In genomic region chr5:116573617-116574431, GRCh38 we compare ENCODE assay signal across 8 cellular contexts. TPM values are rescaled to one million over a fixed set of nuclear protein-coding genes. Genes with fewer than 3 reads are reported as not detected.
DNase-seq lines count a peak whose midpoint lies in the region; ATAC-seq, FAIRE-seq and TF ChIP-seq lines count a peak whose summit lies in the region.

No MANE protein-coding gene starts in this region.

- H3K27ac ChIP-seq in endothelial cell of umbilical vein (ENCODE audit: insufficient read depth, low read depth, low read length): no peak overlapping the region
- peak overlapping the region; percentile 67 to 83 for H3K27ac ChIP-seq in uterus

- peaks cover 47 to 72% of the 10 kb centered on the region in 2 experiments for H3K27me3 ChIP-seq in endothelial cell of umbilical vein (ENCODE audit: control insufficient read depth in 2 of 2, insufficient read depth in 2 of 2, low read length in 2 of 2)
- H3K27me3 ChIP-seq in mucosa of stomach (ENCODE audit: control insufficient read depth, insufficient read depth, low read length): peaks cover 64% of the 10 kb centered on the region
- H3K27me3 ChIP-seq in uterus: no peaks in the 10 kb centered on the region

- dilution Hi-C loops in endothelial cell of umbilical vein (cut with MboI; ENCODE audit: extremely low pct_ligation_motif_present, low sequenced_read_pairs): no loop called here

- no peak for ATAC-seq in HG03135 (IDR thresholded peaks at IDR 0.05; ENCODE audit: unreplicated experiment)

- TF ChIP-seq POLR2A in endothelial cell of umbilical vein (IDR thresholded peaks at IDR 0.05; ENCODE audit: low read depth, low read length): no peak
- TF ChIP-seq POLR2A in uterus (IDR thresholded peaks at IDR 0.05): no peak

- H3K36me3 ChIP-seq in endothelial cell of umbilical vein (ENCODE audit: control insufficient read depth in 2 of 2, extremely low read depth in 1 of 2, insufficient read depth in 2 of 2, low read length in 2 of 2): no peaks in the 10 kb centered on the region
- no peaks in the 10 kb centered on the region for H3K36me3 ChIP-seq in mucosa of stomach (ENCODE audit: control insufficient read depth, insufficient read depth, low read length)
- H3K36me3 ChIP-seq in uterus: no peaks in the 10 kb centered on the region

- POLR2A ChIA-PET in endothelial cell of umbilical vein (lab: Charles Lee): no interaction called here

- peak overlapping the region; percentile 85 for H3K4me2 ChIP-seq in endothelial cell of umbilical vein (ENCODE audit: insufficient read depth, low read length)

- H2AFZ ChIP-seq in endothelial cell of umbilical vein (ENCODE audit: low read depth, low read length): peak overlapping the region; percentile 17

- H3K9ac ChIP-seq in endothelial cell of umbilical vein (replicated peaks; ENCODE audit: extremely low read depth, insufficient read depth, low read length) (no peak overlapping the region), mucosa of stomach (ENCODE audit: low read length) (peak overlapping the region; percentile 53)

- no peaks in the 10 kb centered on the region for H3K9me1 ChIP-seq in endothelial cell of umbilical vein (replicated peaks; ENCODE audit: control insufficient read depth, extremely low read depth, insufficient read depth, low read length)

- TF ChIP-seq CTCF in endothelial cell of umbilical vein (IDR thresholded peaks at IDR 0.05; ENCODE audit: extremely low read depth in 1 of 2, insufficient read depth in 1 of 2, low read depth in 1 of 2, low read length in 2 of 2): no peak
- no peak for TF ChIP-seq CTCF in uterus (IDR thresholded peaks at IDR 0.05)

- H3K79me2 ChIP-seq in endothelial cell of umbilical vein (ENCODE audit: control insufficient read depth, insufficient read depth, low read length): no peaks in the 10 kb centered on the region

- no peaks in the 10 kb centered on the region for H4K20me1 ChIP-seq in endothelial cell of umbilical vein (replicated peaks; ENCODE audit: control insufficient read depth, extremely low read depth, insufficient read depth, low read length)

- intact Hi-C loops in endothelial cell of umbilical vein (cut with micrococcal nuclease) (loop anchor here (1.0 to 10.0 kb wide), 3 partner anchors 9 to 881 kb away; no protein-coding TSS in a partner anchor), uterus (cut with DNase I; ENCODE audit: low total_unique reads) (no loop called here)

- DNase-seq in NCI-H2171 treated with DMSO at 0.1 percent for 48 hours (lab: John Stamatoyannopoulos, UW) (peak; percentile 31), NCI-H2171 (lab: John Stamatoyannopoulos, UW) (no peak), SK-N-DZ (ENCODE audit: low spot score) (peak; percentile 43), endothelial cell of umbilical vein (ENCODE audit: low read depth, low spot score) (peak; percentile 17), uterus (no peak)
- no peak for DNase-seq in stimulated activated CD4-positive, alpha-beta T cell treated with anti-CD3 and anti-CD28 coated beads, Interleukin-12 subunit alpha, Interleukin-12 subunit beta, amount 100 ng/mL, for 4 hours

- H3K4me1 ChIP-seq in endothelial cell of umbilical vein (ENCODE audit: control insufficient read depth, extremely low read depth, insufficient read depth, low read length) (peaks cover 17% of the 10 kb centered on the region), mucosa of stomach (ENCODE audit: control insufficient read depth, insufficient read depth, low read length) (peaks cover 46% of the 10 kb centered on the region), uterus (no peaks in the 10 kb centered on the region)

- no peaks in the 10 kb centered on the region for H3K9me3 ChIP-seq in endothelial cell of umbilical vein (replicated peaks; ENCODE audit: control insufficient read depth, insufficient read depth, low read length)
- no peaks in the 10 kb centered on the region for H3K9me3 ChIP-seq in mucosa of stomach (ENCODE audit: control insufficient read depth, low read length)
- H3K9me3 ChIP-seq in uterus: no peaks in the 10 kb centered on the region

- no TSS peak for BruUV-seq in endothelial cell of umbilical vein (replicated peaks; lab: Mats Ljungman, UMichigan)

- CTCF ChIA-PET in endothelial cell of umbilical vein (lab: Charles Lee): interaction anchor here (2.8 kb wide), 1 partner anchor 11 kb away, joined by 7 read pairs; no protein-coding TSS in a partner anchor

- FAIRE-seq in endothelial cell of umbilical vein (lab: Jason Lieb, UNC): no peak

- H3K4me3 ChIP-seq in endothelial cell of umbilical vein (replicated peaks in 1 of 3; ENCODE audit: insufficient read depth in 1 of 3, low read depth in 1 of 3, low read length in 3 of 3) (peak overlapping the region; percentile 53 to 61 (median 58)), mucosa of stomach (ENCODE audit: low read length) (peak overlapping the region; percentile 41), uterus (peak overlapping the region; percentile 49 to 54)

TF ChIP-seq in endothelial cell of umbilical vein, 7 proteins besides CTCF, POLR2A, EP300 and RAD21:
- TF ChIP-seq MAX (IDR thresholded peaks at IDR 0.05; ENCODE audit: insufficient read depth, insufficient read length) (no peak), EZH2 (IDR thresholded peaks at IDR 0.05; ENCODE audit: borderline replicate concordance, low read depth, low read length, severe bottlenecking) (peak; percentile 3)

RNA-seq across cellular contexts. Expression of gene SEMA6A, which starts 0.8 kb away (rescaled TPM):
- polyA plus RNA-seq in SK-N-DZ (2014; cell fraction: cytosol; rRNA removed): 27.9 and 35.0 TPM in 2 replicates
- 39.6 and 62.3 TPM in 2 replicates for polyA plus RNA-seq in SK-N-DZ (2014; cell fraction: nucleus; rRNA removed)
- total RNA-seq in endothelial cell of umbilical vein (1.4 and 1.5 TPM in 2 replicates), uterus (100 to 1,000 TPM in 1 of 4 donors, 10 to 100 TPM in 3; 22.4 to 118 (median 48.7) TPM)
- polyA plus RNA-seq in endothelial cell of umbilical vein: 0.43 TPM in 2 replicates
- polyA plus RNA-seq in endothelial cell of umbilical vein (2011; cell fraction: cytosol; rRNA removed): 0.25 and 0.32 TPM in 2 replicates
- 1.5 and 1.8 TPM in 2 replicates for polyA plus RNA-seq in endothelial cell of umbilical vein (2011; cell fraction: nucleus; rRNA removed)
- polyA plus RNA-seq in endothelial cell of umbilical vein (2012): 1.4 and 2.0 TPM in 2 replicates
- 2.3 and 2.6 TPM in 2 replicates for polyA minus RNA-seq in endothelial cell of umbilical vein
- not detected for polyA minus RNA-seq in endothelial cell of umbilical vein (2011; cell fraction: cytosol; rRNA and poly(A)+ RNA removed)
- polyA minus RNA-seq in endothelial cell of umbilical vein (2011; cell fraction: nucleus; rRNA and poly(A)+ RNA removed): 2.3 and 3.2 TPM in 2 replicates

Comparison
In these comparisons a context has a peak if more than half of its experiments do, and no peak if none do; other contexts are left out.
1. DNase-seq: peak in NCI-H2171 treated with DMSO at 0.1 percent for 48 hours (single experiment), SK-N-DZ (single experiment) and endothelial cell of umbilical vein (single experiment); none in NCI-H2171 (single experiment), uterus (0 of 2) and stimulated activated CD4-positive, alpha-beta T cell treated with anti-CD3 and anti-CD28 coated beads, Interleukin-12 subunit alpha, Interleukin-12 subunit beta, amount 100 ng/mL, for 4 hours (single experiment).
2. Peak in every context shown above with its lines, with median percentiles within 50 percentile points of each other: H3K4me3 ChIP-seq.